Comparison of ENCODE assay signal across 9 cellular contexts in genomic region chr1:84156210-84156621, GRCh38.
DNase-seq lines count a peak whose midpoint lies in the region; ATAC-seq and TF ChIP-seq lines count a peak whose summit lies in the region.
"Had no signal": no experiment of that assay in that cellular context is flagged by ENCODE, and none has a peak within 500 bp of the region (broad histone marks: within the 10 kb centered on the region; RNA-seq: fewer than 3 reads in every experiment).

No MANE protein-coding gene starts in this region.

- no peak overlapping the region for H3K4me3 ChIP-seq in AG04449 (ENCODE audit: low read depth, low read length)
- H3K4me3 ChIP-seq: SK-N-MC had no signal

- peaks cover 6% of the 10 kb centered on the region for H3K9me3 Mint-ChIP-seq in T-helper 2 cell treated with Interferon-gamma antibody and Interleukin-4, amounts not matched to agents 5 μg/mL and 100 μg/mL, for 36 hours

- DNase-seq in AG04449 (ENCODE audit: low read depth, low spot score) (peak; percentile 44), RPMI8226 (peak; percentile 63), fibroblast of the conjunctiva (ENCODE audit: low read depth) (peak; percentile 63), NCI-H1105 (lab: John Stamatoyannopoulos, UW) (no peak)
- no peak for DNase-seq in T-helper 2 cell treated with Interferon-gamma antibody and Interleukin-4, amounts not matched to agents 5 μg/mL and 100 μg/mL, for 36 hours (ENCODE audit: low spot score)

- H3K4me3 Mint-ChIP-seq in T-helper 2 cell treated with Interferon-gamma antibody and Interleukin-4, amounts not matched to agents 5 μg/mL and 100 μg/mL, for 36 hours = no peak overlapping the region

- CTCF ChIA-PET in AG04449 (lab: Yijun Ruan, JAX) = interaction anchor here (1.0 to 1.2 kb wide), 2 partner anchors 9 to 277 kb away, joined by 4 to 5 read pairs; no protein-coding TSS in a partner anchor

- H3K27ac Mint-ChIP-seq in T-helper 2 cell treated with Interferon-gamma antibody and Interleukin-4, amounts not matched to agents 5 μg/mL and 100 μg/mL, for 36 hours = no peak overlapping the region

- POLR2A ChIA-PET in AG04449 (lab: Yijun Ruan, JAX) = no interaction called here

- ATAC-seq in GM18909 (IDR thresholded peaks at IDR 0.05; ENCODE audit: poor library complexity, unreplicated experiment) (peak; percentile 36), GM21367 (IDR thresholded peaks at IDR 0.05; ENCODE audit: unreplicated experiment) (no peak), HG03095 (IDR thresholded peaks at IDR 0.05; ENCODE audit: unreplicated experiment) (no peak)

- peaks cover 56% of the 10 kb centered on the region for H3K4me1 Mint-ChIP-seq in T-helper 2 cell treated with Interferon-gamma antibody and Interleukin-4, amounts not matched to agents 5 μg/mL and 100 μg/mL, for 36 hours (ENCODE audit: low read depth)

- no peaks in the 10 kb centered on the region for H3K27me3 Mint-ChIP-seq in T-helper 2 cell treated with Interferon-gamma antibody and Interleukin-4, amounts not matched to agents 5 μg/mL and 100 μg/mL, for 36 hours (ENCODE audit: low read depth)

- no peak for TF ChIP-seq CTCF in AG04449 (IDR thresholded peaks at IDR 0.05; ENCODE audit: insufficient read depth, low read length, missing control alignments)

- peaks cover 57% of the 10 kb centered on the region for H3K36me3 Mint-ChIP-seq in T-helper 2 cell treated with Interferon-gamma antibody and Interleukin-4, amounts not matched to agents 5 μg/mL and 100 μg/mL, for 36 hours (ENCODE audit: low read depth)

Comparison
In these comparisons a context has a peak if more than half of its experiments do, and no peak if none do; other contexts are left out.
1. DNase-seq: peak in AG04449 (single experiment), RPMI8226 (single experiment) and fibroblast of the conjunctiva (single experiment); none in NCI-H1105 (single experiment) and T-helper 2 cell treated with Interferon-gamma antibody and Interleukin-4, amounts not matched to agents 5 μg/mL and 100 μg/mL, for 36 hours (single experiment).